In the genomic region with DNA sequence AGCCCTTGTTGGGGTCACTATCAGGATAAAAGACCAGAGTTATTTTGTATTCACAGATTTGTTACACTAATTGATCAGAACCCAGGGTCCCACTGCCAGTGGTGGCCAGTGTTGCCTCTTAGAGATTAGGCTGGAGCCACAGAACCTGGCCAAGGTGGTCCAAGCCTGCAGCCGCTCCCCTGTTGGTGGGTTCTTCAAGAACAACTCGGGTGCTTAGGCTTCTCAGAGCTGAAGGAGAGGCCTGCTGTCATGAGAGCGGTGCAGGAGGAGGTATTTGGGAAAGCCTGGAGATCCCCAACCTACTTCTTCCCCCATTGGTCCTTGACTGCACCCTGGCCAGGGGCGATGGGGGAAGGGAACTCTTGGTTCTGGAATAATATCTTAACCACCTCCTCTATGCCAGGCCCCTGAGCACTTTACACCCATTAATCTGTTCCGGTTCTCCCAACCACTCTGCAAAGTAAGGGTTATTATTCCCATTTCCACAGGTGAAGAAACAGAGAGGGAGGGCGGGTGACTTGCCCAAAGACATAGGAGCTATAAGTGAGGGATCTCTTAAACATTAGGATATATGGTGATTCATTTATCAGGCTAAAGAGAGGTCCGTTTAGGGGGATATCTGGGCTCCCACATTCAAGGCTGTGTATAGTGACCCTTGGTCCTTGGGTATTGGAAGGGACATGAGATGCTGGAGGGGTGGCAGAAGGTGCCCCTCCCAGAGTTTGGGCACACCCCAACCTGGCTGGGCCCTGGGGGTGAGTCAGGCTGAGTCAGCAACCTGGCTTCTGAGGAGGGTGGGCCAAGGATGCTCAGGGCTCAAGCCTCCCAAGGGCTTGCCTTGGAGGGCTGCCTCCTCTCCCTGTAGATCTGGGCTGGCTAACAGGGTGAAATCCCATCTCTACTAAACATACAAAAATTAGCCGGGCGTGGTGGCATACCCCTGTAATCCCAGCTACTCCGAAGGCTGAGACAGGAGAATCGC, we compare ENCODE assay signal across 8 cellular contexts. TPM values are rescaled to one million over a fixed set of nuclear protein-coding genes. Genes with fewer than 3 reads are reported as not detected.
DNase-seq lines count a peak whose midpoint lies in the region; ATAC-seq, FAIRE-seq and TF ChIP-seq lines count a peak whose summit lies in the region.

No MANE protein-coding gene starts in this region.

- POLR2A ChIA-PET in endothelial cell of umbilical vein (lab: Charles Lee), result interaction anchor here (0.6 kb wide), 1 partner anchor 35 kb away, joined by 3 read pairs; no protein-coding TSS in a partner anchor

- H3K4me3 ChIP-seq in AG10803 (ENCODE audit: low read length), result 0 out of 2 replicates have a peak overlapping the region, but pooled peaks have one; percentile 44
- peak overlapping the region; percentile 27 for H3K4me3 ChIP-seq in NT2/D1 (ENCODE audit: insufficient read length, low read depth)
- no peak overlapping the region for H3K4me3 ChIP-seq in endothelial cell of umbilical vein (replicated peaks in 1 of 3; ENCODE audit: insufficient read depth in 1 of 3, low read depth in 1 of 3, low read length in 3 of 3)

- intact Hi-C loops in endothelial cell of umbilical vein (cut with micrococcal nuclease), result loop anchor here (5.0 kb wide), 2 partner anchors 234 to 284 kb away; a partner anchor contains a TSS

- TF ChIP-seq POLR2A in endothelial cell of umbilical vein (IDR thresholded peaks at IDR 0.05; ENCODE audit: low read depth, low read length), result no peak

- TF ChIP-seq CTCF in AG10803 (conservative IDR thresholded peaks at IDR 0.05; ENCODE audit: low read length) (no peak), endothelial cell of umbilical vein (IDR thresholded peaks at IDR 0.05; ENCODE audit: extremely low read depth in 1 of 2, insufficient read depth in 1 of 2, low read depth in 1 of 2, low read length in 2 of 2) (no peak), omental fat pad (IDR thresholded peaks at IDR 0.05) (no peak)

- H3K4me1 ChIP-seq in NT2/D1 (ENCODE audit: insufficient read depth, insufficient read length) (peaks cover 55% of the 10 kb centered on the region), endothelial cell of umbilical vein (ENCODE audit: control insufficient read depth, extremely low read depth, insufficient read depth, low read length) (peaks cover 30% of the 10 kb centered on the region)

- no peaks in the 10 kb centered on the region for H4K20me1 ChIP-seq in endothelial cell of umbilical vein (replicated peaks; ENCODE audit: control insufficient read depth, extremely low read depth, insufficient read depth, low read length)

- H3K27me3 ChIP-seq in NT2/D1 (ENCODE audit: insufficient read depth, insufficient read length) (no peaks in the 10 kb centered on the region), endothelial cell of umbilical vein (ENCODE audit: control insufficient read depth in 2 of 2, insufficient read depth in 2 of 2, low read length in 2 of 2) (no peaks in the 10 kb centered on the region)

- no peak for FAIRE-seq in endothelial cell of umbilical vein (lab: Jason Lieb, UNC)

- peak overlapping the region; percentile 62 for H3K9ac ChIP-seq in NT2/D1 (ENCODE audit: insufficient read length, low read depth)
- no peak overlapping the region for H3K9ac ChIP-seq in endothelial cell of umbilical vein (replicated peaks; ENCODE audit: extremely low read depth, insufficient read depth, low read length)

- H3K27ac ChIP-seq in endothelial cell of umbilical vein (ENCODE audit: insufficient read depth, low read depth, low read length), result peak overlapping the region; percentile 19

- peak overlapping the region; percentile 43 for H3K4me2 ChIP-seq in endothelial cell of umbilical vein (ENCODE audit: insufficient read depth, low read length)

- dilution Hi-C loops in endothelial cell of umbilical vein (cut with MboI; ENCODE audit: extremely low pct_ligation_motif_present, low sequenced_read_pairs), result no loop called here

- H2AFZ ChIP-seq in endothelial cell of umbilical vein (ENCODE audit: low read depth, low read length), result no peak overlapping the region

- no peaks in the 10 kb centered on the region for H3K9me3 ChIP-seq in NT2/D1 (ENCODE audit: insufficient read depth, low read length)
- no peaks in the 10 kb centered on the region for H3K9me3 ChIP-seq in endothelial cell of umbilical vein (replicated peaks; ENCODE audit: control insufficient read depth, insufficient read depth, low read length)

- CTCF ChIA-PET in endothelial cell of umbilical vein (lab: Charles Lee), result interaction anchor here (0.6 to 9.2 kb wide), 31 partner anchors 8 to 285 kb away, joined by 3 to 181 read pairs (median 7); a partner anchor contains a TSS

- H3K36me3 ChIP-seq in NT2/D1 (ENCODE audit: insufficient read depth, insufficient read length, low read length) (peaks cover 59% of the 10 kb centered on the region), endothelial cell of umbilical vein (ENCODE audit: control insufficient read depth in 2 of 2, extremely low read depth in 1 of 2, insufficient read depth in 2 of 2, low read length in 2 of 2) (no peaks in the 10 kb centered on the region)

- BruUV-seq in endothelial cell of umbilical vein (replicated peaks; lab: Mats Ljungman, UMichigan), result no TSS peak

- peaks cover 17% of the 10 kb centered on the region for H3K79me2 ChIP-seq in endothelial cell of umbilical vein (ENCODE audit: control insufficient read depth, insufficient read depth, low read length)

- peak; percentile 34 for ATAC-seq in omental fat pad (ENCODE audit: low FRiP score)
- ATAC-seq in HG03571 (IDR thresholded peaks at IDR 0.05; ENCODE audit: unreplicated experiment), result no peak
- ATAC-seq in HG03521 (IDR thresholded peaks at IDR 0.05; ENCODE audit: unreplicated experiment), result no peak

- DNase-seq in AG10803 (ENCODE audit: low read depth) (no peak), NT2/D1 (ENCODE audit: low read depth, low spot score) (no peak), endothelial cell of umbilical vein (ENCODE audit: low read depth, low spot score) (no peak), omental fat pad (ENCODE audit: low spot score) (no peak), iPS-NIHi11 (ENCODE audit: low spot score) (no peak), activated gamma-delta T cell (lab: John Stamatoyannopoulos, UW) (no peak)

- no peaks in the 10 kb centered on the region for H3K9me1 ChIP-seq in endothelial cell of umbilical vein (replicated peaks; ENCODE audit: control insufficient read depth, extremely low read depth, insufficient read depth, low read length)

TF ChIP-seq in endothelial cell of umbilical vein, 7 proteins besides CTCF, POLR2A, EP300 and RAD21:
- TF ChIP-seq JUN (IDR thresholded peaks at IDR 0.05; ENCODE audit: borderline replicate concordance, insufficient read depth, insufficient read length, low read depth), result no peak
- TF ChIP-seq EZH2 (IDR thresholded peaks at IDR 0.05; ENCODE audit: borderline replicate concordance, low read depth, low read length, severe bottlenecking), result no peak
- TF ChIP-seq FOS (IDR thresholded peaks at IDR 0.05; ENCODE audit: borderline replicate concordance, insufficient read depth, low read length), result no peak
- TF ChIP-seq GATA2 (IDR thresholded peaks at IDR 0.05; ENCODE audit: insufficient read depth, insufficient read length, low read depth, low read length), result no peak
- no peak for TF ChIP-seq MYC (IDR thresholded peaks at IDR 0.05; ENCODE audit: low read depth, low read length)
- TF ChIP-seq, protein P1, sequence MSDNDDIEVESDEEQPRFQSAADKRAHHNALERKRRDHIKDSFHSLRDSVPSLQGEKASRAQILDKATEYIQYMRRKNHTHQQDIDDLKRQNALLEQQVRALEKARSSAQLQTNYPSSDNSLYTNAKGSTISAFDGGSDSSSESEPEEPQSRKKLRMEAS (IDR thresholded peaks at IDR 0.05; ENCODE audit: insufficient read depth, insufficient read length), result no peak
- no peak for TF ChIP-seq POLR2AphosphoS5 (IDR thresholded peaks at IDR 0.05; ENCODE audit: insufficient read depth, low read depth, low read length)
TF ChIP-seq in endothelial cell of umbilical vein: peak in this region for 0.

RNA-seq across cellular contexts. Expression of a gene that starts 5.1 kb away (rescaled TPM):
- 5.9 and 10.3 TPM in 2 replicates for total RNA-seq in endothelial cell of umbilical vein
- 14.6 and 20.5 TPM in 2 replicates for polyA plus RNA-seq in endothelial cell of umbilical vein
- 10.3 and 14.2 TPM in 2 replicates for polyA plus RNA-seq in endothelial cell of umbilical vein (2011; cell fraction: cytosol; rRNA removed)
- polyA plus RNA-seq in endothelial cell of umbilical vein (2011; cell fraction: nucleus; rRNA removed), result 3.4 and 4.4 TPM in 2 replicates
- 14.4 and 19.8 TPM in 2 replicates for polyA plus RNA-seq in endothelial cell of umbilical vein (2012)
- 6.2 and 6.4 TPM in 2 replicates for polyA minus RNA-seq in endothelial cell of umbilical vein
- not detected for polyA minus RNA-seq in endothelial cell of umbilical vein (2011; cell fraction: cytosol; rRNA and poly(A)+ RNA removed)
- polyA minus RNA-seq in endothelial cell of umbilical vein (2011; cell fraction: nucleus; rRNA and poly(A)+ RNA removed), result 1.6 and 2.0 TPM in 2 replicates
- total RNA-seq in omental fat pad, result 10 to 100 TPM in 3 of 4 donors, 1 to 10 TPM in 1; 7.1 to 24.6 (median 15.2) TPM

RNA-seq across cellular contexts. Expression of a gene that starts 14.0 kb away (rescaled TPM):
- total RNA-seq in endothelial cell of umbilical vein, result 0.73 and 0.88 TPM in 2 replicates
- polyA plus RNA-seq in endothelial cell of umbilical vein, result 0.86 and 0.99 TPM in 2 replicates
- 0.44 and 0.63 TPM in 2 replicates for polyA plus RNA-seq in endothelial cell of umbilical vein (2011; cell fraction: cytosol; rRNA removed)
- polyA plus RNA-seq in endothelial cell of umbilical vein (2011; cell fraction: nucleus; rRNA removed), result 0.39 and 0.49 TPM in 2 replicates
- 0.37 and 0.95 TPM in 2 replicates for polyA plus RNA-seq in endothelial cell of umbilical vein (2012)
- polyA minus RNA-seq in endothelial cell of umbilical vein, result 0.53 and 0.72 TPM in 2 replicates
- 7.3 TPM for polyA minus RNA-seq in endothelial cell of umbilical vein (2011; cell fraction: cytosol; rRNA and poly(A)+ RNA removed)
- polyA minus RNA-seq in endothelial cell of umbilical vein (2011; cell fraction: nucleus; rRNA and poly(A)+ RNA removed), result 0.34 and 0.67 TPM in 2 replicates
- total RNA-seq in omental fat pad, result 10 to 100 TPM in 2 of 4 donors, 1 to 10 TPM in 2; 2.4 to 16.1 (median 10.4) TPM

RNA-seq across cellular contexts. Expression of a gene that starts 38.3 kb away (rescaled TPM):
- not detected in 2 replicates for total RNA-seq in endothelial cell of umbilical vein
- 0.05 TPM in 1 of 2 replicates, not detected in the other for polyA plus RNA-seq in endothelial cell of umbilical vein
- not detected in 2 replicates for polyA plus RNA-seq in endothelial cell of umbilical vein (2011; cell fraction: cytosol; rRNA removed)
- polyA plus RNA-seq in endothelial cell of umbilical vein (2011; cell fraction: nucleus; rRNA removed), result not detected in 2 replicates
- not detected in 2 replicates for polyA plus RNA-seq in endothelial cell of umbilical vein (2012)
- polyA minus RNA-seq in endothelial cell of umbilical vein, result 0.40 TPM in 1 of 2 replicates, not detected in the other
- not detected for polyA minus RNA-seq in endothelial cell of umbilical vein (2011; cell fraction: cytosol; rRNA and poly(A)+ RNA removed)
- polyA minus RNA-seq in endothelial cell of umbilical vein (2011; cell fraction: nucleus; rRNA and poly(A)+ RNA removed), result not detected in 2 replicates
- total RNA-seq in omental fat pad, result under 1 TPM in 2 of 4 donors, not detected in 2; 0.28 to 0.50 TPM

Comparison
In these comparisons a context has a peak if more than half of its experiments do, and no peak if none do; other contexts are left out.
1. H3K4me3 ChIP-seq: peak in AG10803 (single experiment) and NT2/D1 (single experiment); none in endothelial cell of umbilical vein (0 of 3).